Comparison of ENCODE assay signal across 21 cellular contexts in genomic region chr2:237217995-237218621, GRCh38.
DNase-seq lines count a peak whose midpoint lies in the region; ATAC-seq and TF ChIP-seq lines count a peak whose summit lies in the region.
"Had no signal": no experiment of that assay in that cellular context is flagged by ENCODE, and none has a peak within 500 bp of the region (broad histone marks: within the 10 kb centered on the region; RNA-seq: fewer than 3 reads in every experiment).

No MANE protein-coding gene starts in this region.

- H3K4me3 ChIP-seq in SK-N-SH (ENCODE audit: low read depth in 2 of 2, low read length in 1 of 2) (no peak overlapping the region), astrocyte of the spinal cord (ENCODE audit: low read depth, low read length) (no peak overlapping the region), vagina (no peak overlapping the region)
- H3K4me3 ChIP-seq: lower lobe of right lung had no signal

- CTCF ChIA-PET in SK-N-SH (lab: Yijun Ruan, JAX), result no interaction called here

- in situ Hi-C loops in astrocyte of the spinal cord (cut with HindIII; ENCODE audit: low sequenced_read_pairs), result no loop called here

- peak overlapping the region; percentile 7; the same call in 1 of the 2 replicates for H3K9ac ChIP-seq in SK-N-SH

- no peak for TF ChIP-seq POLR2A in vagina (IDR thresholded peaks at IDR 0.05)

- H3K4me1 ChIP-seq in SK-N-SH (ENCODE audit: control insufficient read depth in 1 of 2, insufficient read depth in 2 of 2, low read depth in 1 of 2, low read length in 1 of 2) (peaks cover 8 to 48% of the 10 kb centered on the region in 2 experiments), vagina (peaks cover 23% of the 10 kb centered on the region), foreskin keratinocyte (no peaks in the 10 kb centered on the region)

- peak overlapping the region; percentile 77 to 96 for H3K27ac ChIP-seq in SK-N-SH (ENCODE audit: low read depth in 2 of 2, low read length in 1 of 2)
- H3K27ac ChIP-seq in vagina, result peak overlapping the region; percentile 79
- H3K27ac ChIP-seq in foreskin keratinocyte, result no peak overlapping the region
- H3K27ac ChIP-seq: 22Rv1, C4-2B, lower lobe of right lung, WERI-Rb-1 had no signal

- peaks cover 55% of the 10 kb centered on the region for H3F3A ChIP-seq in SK-N-SH (replicated peaks; ENCODE audit: insufficient read depth)

- no peaks in the 10 kb centered on the region for H4K20me1 ChIP-seq in SK-N-SH (ENCODE audit: insufficient read depth)

- POLR2A ChIA-PET in SK-N-SH (lab: Yijun Ruan, JAX), result no interaction called here

- H3K36me3 ChIP-seq in SK-N-SH (replicated peaks in 1 of 2; ENCODE audit: control insufficient read depth in 1 of 2, insufficient read depth in 2 of 2, low read length in 1 of 2) (no peaks in the 10 kb centered on the region), vagina (no peaks in the 10 kb centered on the region)
- H3K36me3 ChIP-seq: lower lobe of right lung, WERI-Rb-1 had no signal

- H2AFZ ChIP-seq in SK-N-SH (ENCODE audit: low read depth), result 0 out of 2 replicates have a peak overlapping the region, but pooled peaks have one; percentile 9

- TF ChIP-seq CTCF in SK-N-SH (IDR thresholded peaks at IDR 0.05) (no peak), astrocyte of the spinal cord (IDR thresholded peaks at IDR 0.05; ENCODE audit: low read depth, low read length) (no peak), vagina (IDR thresholded peaks at IDR 0.05) (no peak), foreskin keratinocyte (conservative IDR thresholded peaks at IDR 0.05) (no peak)

- TF ChIP-seq RAD21 in SK-N-SH (IDR thresholded peaks at IDR 0.05; ENCODE audit: low read length), result no peak

- intact Hi-C loops in vagina (cut with DNase I), result no loop called here

- no peaks in the 10 kb centered on the region for H3K9me2 ChIP-seq in SK-N-SH

- no peaks in the 10 kb centered on the region for H3K27me3 ChIP-seq in SK-N-SH (ENCODE audit: insufficient read depth)
- no peaks in the 10 kb centered on the region for H3K27me3 ChIP-seq in vagina
- H3K27me3 ChIP-seq in foreskin keratinocyte, result peaks cover 8% of the 10 kb centered on the region

- ATAC-seq in SK-N-SH treated with all-trans-retinoic acid at 6 μM for 48 hours (no peak), GM19397 (IDR thresholded peaks at IDR 0.05; ENCODE audit: unreplicated experiment) (no peak), foreskin keratinocyte (no peak)
- ATAC-seq: lower lobe of right lung, Right ventricle myocardium inferior had no signal

- no peaks in the 10 kb centered on the region for H3K79me2 ChIP-seq in SK-N-SH (ENCODE audit: insufficient read depth)

- TF ChIP-seq EP300 in SK-N-SH (IDR thresholded peaks at IDR 0.05; ENCODE audit: borderline replicate concordance in 1 of 2, low read depth in 1 of 2, low read length in 1 of 2), result no peak

- no peaks in the 10 kb centered on the region for H3K9me3 ChIP-seq in SK-N-SH
- no peaks in the 10 kb centered on the region for H3K9me3 ChIP-seq in vagina
- H3K9me3 ChIP-seq: lower lobe of right lung had no signal

- no peak overlapping the region for H3K4me2 ChIP-seq in SK-N-SH

- DNase-seq in SK-N-SH (no peak), astrocyte of the spinal cord (ENCODE audit: low read depth, low spot score) (peak; percentile 57), kidney tubule cell (ENCODE audit: low spot score) (peak; percentile 22), vagina (ENCODE audit: extremely low spot score in 2 of 2) (peak in 1 of 2 donors; percentile 77), foreskin keratinocyte (no peak), cerebellar nuclear complex (lab: John Stamatoyannopoulos, UW) (no peak)
- DNase-seq: activated CD4-positive, alpha-beta memory T cell treated with anti-CD3 and anti-CD28 coated beads for 36 hours; activated naive CD4-positive, alpha-beta T cell treated with anti-CD3 and anti-CD28 coated beads, Interleukin-2, amount 50 U/mL, for 16 hours; activated T-cell treated with anti-CD3 and anti-CD28 coated beads, Interleukin-2, amount 50 U/mL, for 48 hours; GF-D8; KBM-7; lower lobe of right lung; NCI-H1930; NCI-H510A treated with DMSO at 0.1 percent for 48 hours; stimulated activated CD4-positive, alpha-beta T cell treated with anti-CD3 and anti-CD28 coated beads, Interleukin-4, amount 100 ng/mL, for 1 hour; WERI-Rb-1 had no signal

- WGBS in SK-N-SH (ENCODE audit: low lambda C conversion rate), result 91% methylated on average over 7 of the region's 7 CpGs

TF ChIP-seq in SK-N-SH, 30 proteins besides CTCF, POLR2A, EP300 and RAD21:
- no peak for TF ChIP-seq RCOR1 (IDR thresholded peaks at IDR 0.05; ENCODE audit: low read length)
TF ChIP-seq in SK-N-SH: peak in this region for 0.

TF ChIP-seq in SK-N-SH treated with all-trans-retinoic acid at 6 μM for 48 hours, 23 proteins besides CTCF, POLR2A, EP300 and RAD21:
- TF ChIP-seq GLIS3 (CRISPR knock-in tag; IDR thresholded peaks at IDR 0.05), result no peak
- TF ChIP-seq ZNF8 (CRISPR knock-in tag; IDR thresholded peaks at IDR 0.05), result no peak
- TF ChIP-seq PPARA (CRISPR knock-in tag; IDR thresholded peaks at IDR 0.05; ENCODE audit: borderline replicate concordance), result no peak
- TF ChIP-seq ARNTL (CRISPR knock-in tag; IDR thresholded peaks at IDR 0.05; ENCODE audit: borderline replicate concordance, low read depth), result no peak
- TF ChIP-seq BACH2 (CRISPR knock-in tag; IDR thresholded peaks at IDR 0.05; ENCODE audit: borderline replicate concordance), result no peak
- TF ChIP-seq ZC3H10 (CRISPR knock-in tag; IDR thresholded peaks at IDR 0.05), result no peak
- TF ChIP-seq ZFP30 (CRISPR knock-in tag; IDR thresholded peaks at IDR 0.05), result no peak
- TF ChIP-seq PATZ1 (CRISPR knock-in tag; IDR thresholded peaks at IDR 0.05; ENCODE audit: borderline replicate concordance), result no peak
- TF ChIP-seq, protein P1, sequence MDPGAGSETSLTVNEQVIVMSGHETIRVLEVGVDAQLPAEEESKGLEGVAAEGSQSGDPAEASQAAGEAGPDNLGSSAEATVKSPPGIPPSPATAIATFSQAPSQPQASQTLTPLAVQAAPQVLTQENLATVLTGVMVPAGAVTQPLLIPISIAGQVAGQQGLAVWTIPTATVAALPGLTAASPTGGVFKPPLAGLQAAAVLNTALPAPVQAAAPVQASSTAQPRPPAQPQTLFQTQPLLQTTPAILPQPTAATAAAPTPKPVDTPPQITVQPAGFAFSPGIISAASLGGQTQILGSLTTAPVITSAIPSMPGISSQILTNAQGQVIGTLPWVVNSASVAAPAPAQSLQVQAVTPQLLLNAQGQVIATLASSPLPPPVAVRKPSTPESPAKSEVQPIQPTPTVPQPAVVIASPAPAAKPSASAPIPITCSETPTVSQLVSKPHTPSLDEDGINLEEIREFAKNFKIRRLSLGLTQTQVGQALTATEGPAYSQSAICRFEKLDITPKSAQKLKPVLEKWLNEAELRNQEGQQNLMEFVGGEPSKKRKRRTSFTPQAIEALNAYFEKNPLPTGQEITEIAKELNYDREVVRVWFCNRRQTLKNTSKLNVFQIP (CRISPR knock-in tag; IDR thresholded peaks at IDR 0.05; ENCODE audit: borderline replicate concordance, low read depth), result no peak
- TF ChIP-seq ISL1 (CRISPR knock-in tag; IDR thresholded peaks at IDR 0.05), result no peak
- no peak for TF ChIP-seq ZNF70 (CRISPR knock-in tag; IDR thresholded peaks at IDR 0.05)
- no peak for TF ChIP-seq ZFP3 (CRISPR knock-in tag; IDR thresholded peaks at IDR 0.05)
- no peak for TF ChIP-seq ESRRG (CRISPR knock-in tag; IDR thresholded peaks at IDR 0.05)
- no peak for TF ChIP-seq ZNF565 (CRISPR knock-in tag; conservative IDR thresholded peaks at IDR 0.05; ENCODE audit: low read depth)
- no peak for TF ChIP-seq SNAI2 (CRISPR knock-in tag; IDR thresholded peaks at IDR 0.05)
- TF ChIP-seq CSDC2 (CRISPR knock-in tag; IDR thresholded peaks at IDR 0.05), result no peak

Comparison
In these comparisons a context has a peak if more than half of its experiments do, and no peak if none do; other contexts are left out.
1. DNase-seq: peak in astrocyte of the spinal cord (single experiment) and kidney tubule cell (single experiment); none in SK-N-SH (single experiment), foreskin keratinocyte (0 of 2) and cerebellar nuclear complex (0 of 2).